Comparison of ENCODE assay signal across 16 cellular contexts in the genomic region with DNA sequence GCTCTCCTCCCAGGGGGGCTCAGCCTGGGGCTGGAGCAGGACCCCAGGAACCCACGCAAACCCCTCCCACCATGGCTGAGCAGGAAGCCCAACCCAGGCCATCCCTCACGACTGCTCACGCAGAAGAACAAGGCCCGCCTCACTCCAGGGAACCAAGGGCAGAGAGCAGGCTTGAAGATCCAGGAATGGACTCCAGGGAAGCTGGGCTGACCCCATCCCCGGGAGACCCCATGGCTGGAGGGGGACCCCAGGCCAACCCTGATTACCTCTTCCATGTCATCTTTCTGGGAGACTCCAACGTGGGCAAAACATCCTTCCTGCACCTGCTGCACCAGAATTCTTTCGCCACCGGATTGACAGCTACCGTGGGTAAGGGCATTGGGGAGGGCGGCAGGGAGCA. TPM values are rescaled to one million over a fixed set of nuclear protein-coding genes. Genes with fewer than 3 reads are reported as not detected.
A peak's percentile ranks its signal among the peaks of the same experiment; 100 is the strongest.
DNase-seq lines count a peak whose midpoint lies in the region; ATAC-seq and TF ChIP-seq lines count a peak whose summit lies in the region.
"Had no signal": no experiment of that assay in that cellular context is flagged by ENCODE, and none has a peak within 500 bp of the region (broad histone marks: within the 10 kb centered on the region; RNA-seq: fewer than 3 reads in every experiment).

No MANE protein-coding gene starts in this region.

- H2AFZ ChIP-seq in osteoblast (ENCODE audit: low read length): no peak overlapping the region
- H2AFZ ChIP-seq: GM23338 had no signal

- peaks cover 4 to 45% (median 6%) of the 10 kb centered on the region in 3 donors for H3K4me1 ChIP-seq in esophagus squamous epithelium
- no peaks in the 10 kb centered on the region for H3K4me1 ChIP-seq in osteoblast (ENCODE audit: insufficient read depth, low read length)
- H3K4me1 ChIP-seq in gastrocnemius medialis: no peaks in the 10 kb centered on the region

- no peaks in the 10 kb centered on the region for H3K79me2 ChIP-seq in osteoblast (ENCODE audit: insufficient read depth, low read length)

- WGBS in esophagus squamous epithelium, 2 donors: 92% methylated on average over 4 of the region's 10 CpGs; no CpG with 5 or more reads in 1 of the 2 donors

- intact Hi-C loops in natural killer cell (cut with micrococcal nuclease) (no loop called here), esophagus squamous epithelium (cut with DNase I) (no loop called here), gastrocnemius medialis (cut with DNase I; ENCODE audit: low total_unique reads) (no loop called here)

- peaks cover 24 to 32% of the 10 kb centered on the region in 2 donors for H3K4me1 Mint-ChIP-seq in natural killer cell treated with Interleukin-12 subunit alpha and Interleukin-12 subunit beta and Interleukin-15 and Interleukin-18, amount 100 ng/mL, for 72 hours (ENCODE audit: low read depth in 2 of 2)
- no peaks in the 10 kb centered on the region for H3K4me1 Mint-ChIP-seq in natural killer cell

- no peaks in the 10 kb centered on the region for H3K9me3 Mint-ChIP-seq in natural killer cell treated with Interleukin-12 subunit alpha and Interleukin-12 subunit beta and Interleukin-15 and Interleukin-18, amount 100 ng/mL, for 72 hours
- no peaks in the 10 kb centered on the region for H3K9me3 Mint-ChIP-seq in natural killer cell
- H3K9me3 Mint-ChIP-seq: CD4-positive, alpha-beta memory T cell; GM23338 had no signal

- peak; percentile 53 for DNase-seq in natural killer cell treated with Interleukin-12 subunit alpha and Interleukin-12 subunit beta and Interleukin-15 and Interleukin-18, amount 100 ng/mL, for 72 hours (ENCODE audit: low spot score)
- DNase-seq in natural killer cell (no peak), esophagus squamous epithelium (lab: John Stamatoyannopoulos, UW) (no peak), osteoblast (ENCODE audit: insufficient read length, low spot score, missing footprints) (peak; percentile 45), HT-29 (ENCODE audit: low spot score) (no peak), ureter (ENCODE audit: low spot score) (no peak), gastrocnemius medialis (no peak)
- DNase-seq: 8988T; AML-193; C1 segment of cervical spinal cord; CD4-positive, alpha-beta memory T cell; DMS153; EL; H7 had no signal

- ATAC-seq in natural killer cell treated with Interleukin-12 subunit alpha and Interleukin-12 subunit beta and Interleukin-15 and Interleukin-18, amount 100 ng/mL, for 72 hours: no peak
- no peak for ATAC-seq in natural killer cell
- ATAC-seq in gastrocnemius medialis: no peak
- ATAC-seq: GM23338 had no signal

- H4K20me1 ChIP-seq in osteoblast (ENCODE audit: insufficient read depth, low read length): no peaks in the 10 kb centered on the region

- H3K27me3 ChIP-seq in esophagus squamous epithelium (no peaks in the 10 kb centered on the region), osteoblast (ENCODE audit: insufficient read depth, low read length) (no peaks in the 10 kb centered on the region), gastrocnemius medialis (no peaks in the 10 kb centered on the region)

- no peak for TF ChIP-seq POLR2A in esophagus squamous epithelium (IDR thresholded peaks at IDR 0.05)
- no peak for TF ChIP-seq POLR2A in gastrocnemius medialis (IDR thresholded peaks at IDR 0.05)

- H3K9me3 ChIP-seq in esophagus squamous epithelium: no peaks in the 10 kb centered on the region
- H3K9me3 ChIP-seq in osteoblast (ENCODE audit: low read depth, low read length): no peaks in the 10 kb centered on the region
- no peaks in the 10 kb centered on the region for H3K9me3 ChIP-seq in gastrocnemius medialis

- no peaks in the 10 kb centered on the region for H3K36me3 Mint-ChIP-seq in natural killer cell treated with Interleukin-12 subunit alpha and Interleukin-12 subunit beta and Interleukin-15 and Interleukin-18, amount 100 ng/mL, for 72 hours
- H3K36me3 Mint-ChIP-seq in natural killer cell: no peaks in the 10 kb centered on the region
- H3K36me3 Mint-ChIP-seq: CD4-positive, alpha-beta memory T cell had no signal

- no peaks in the 10 kb centered on the region for H3K27me3 Mint-ChIP-seq in natural killer cell treated with Interleukin-12 subunit alpha and Interleukin-12 subunit beta and Interleukin-15 and Interleukin-18, amount 100 ng/mL, for 72 hours
- no peaks in the 10 kb centered on the region for H3K27me3 Mint-ChIP-seq in natural killer cell (ENCODE audit: low read depth in 2 of 2)
- H3K27me3 Mint-ChIP-seq: CD4-positive, alpha-beta memory T cell had no signal

- peak overlapping the region in 1 of 2 donors; percentile 53 for H3K27ac Mint-ChIP-seq in natural killer cell treated with Interleukin-12 subunit alpha and Interleukin-12 subunit beta and Interleukin-15 and Interleukin-18, amount 100 ng/mL, for 72 hours
- H3K27ac Mint-ChIP-seq in natural killer cell: no peak overlapping the region
- H3K27ac Mint-ChIP-seq: CD4-positive, alpha-beta memory T cell; GM23338 had no signal

- TF ChIP-seq CTCF in natural killer cell (IDR thresholded peaks at IDR 0.05) (no peak), esophagus squamous epithelium (IDR thresholded peaks at IDR 0.05) (no peak), osteoblast (IDR thresholded peaks at IDR 0.05; ENCODE audit: extremely low read depth, low read depth, low read length) (no peak), gastrocnemius medialis (IDR thresholded peaks at IDR 0.05 in 4 of 5, conservative IDR thresholded peaks at IDR 0.05 in 1 of 5) (no peak)

- peak overlapping the region in 3 of 4 donors; percentile 24 to 63 (median 59) for H3K27ac ChIP-seq in esophagus squamous epithelium
- no peak overlapping the region for H3K27ac ChIP-seq in osteoblast (ENCODE audit: low read depth, low read length)
- H3K27ac ChIP-seq in gastrocnemius medialis: no peak overlapping the region
- H3K27ac ChIP-seq: HL-60 had no signal

- in situ Hi-C loops in gastrocnemius medialis (cut with MboI; ENCODE audit: low sequenced_read_pairs in 4 of 4): no loop called here

- H3K4me3 Mint-ChIP-seq in natural killer cell treated with Interleukin-12 subunit alpha and Interleukin-12 subunit beta and Interleukin-15 and Interleukin-18, amount 100 ng/mL, for 72 hours: no peak overlapping the region
- no peak overlapping the region for H3K4me3 Mint-ChIP-seq in natural killer cell
- H3K4me3 Mint-ChIP-seq: CD4-positive, alpha-beta memory T cell; GM23338 had no signal

- H3K4me3 ChIP-seq in esophagus squamous epithelium: no peak overlapping the region
- no peak overlapping the region for H3K4me3 ChIP-seq in osteoblast (ENCODE audit: insufficient read depth, low read length)
- no peak overlapping the region for H3K4me3 ChIP-seq in gastrocnemius medialis
- H3K4me3 ChIP-seq: GM23338 had no signal

- H3K4me2 ChIP-seq in osteoblast (ENCODE audit: insufficient read depth, low read length): no peak overlapping the region
- H3K4me2 ChIP-seq: GM23338 had no signal

- H3K36me3 ChIP-seq in esophagus squamous epithelium (no peaks in the 10 kb centered on the region), osteoblast (ENCODE audit: insufficient read depth, low read length) (no peaks in the 10 kb centered on the region), gastrocnemius medialis (no peaks in the 10 kb centered on the region)

RNA-seq across cellular contexts. Expression of gene RAB44, which starts 24.7 kb away (rescaled TPM):
- total RNA-seq in natural killer cell treated with Interleukin-12 subunit alpha and Interleukin-12 subunit beta and Interleukin-15 and Interleukin-18, amount 100 ng/mL, for 72 hours: 1 to 10 TPM; 4.1 to 7.9 TPM
- total RNA-seq in natural killer cell (10 to 100 TPM in 1 of 3 donors, under 1 TPM in 2; 0.09 to 12.9 (median 0.70) TPM), esophagus squamous epithelium (under 1 TPM in 3 of 4 donors, not detected in 1; 0.11 to 0.76 (median 0.18) TPM), osteoblast (under 0.01 and 0.36 TPM in 2 replicates), ureter (1.0 TPM), gastrocnemius medialis (under 1 TPM in 1 of 4 donors, not detected in 3; 0.09 TPM)
- total RNA-seq in HT-29 (2014; rRNA removed; shearing (Covaris generic)): not detected in 2 replicates
- total RNA-seq: CD4-positive, alpha-beta memory T cell; GM23338; H7 had no signal

RNA-seq across cellular contexts. Expression of gene CDKN1A, which starts 43.9 kb away (rescaled TPM):
- 100 to 1,000 TPM; 176 to 617 TPM for total RNA-seq in natural killer cell treated with Interleukin-12 subunit alpha and Interleukin-12 subunit beta and Interleukin-15 and Interleukin-18, amount 100 ng/mL, for 72 hours
- total RNA-seq in natural killer cell (10 to 100 TPM; 19.1 to 40.7 (median 25.4) TPM), esophagus squamous epithelium (100 to 1,000 TPM in 2 of 4 donors, 10 to 100 TPM in 2; 86.8 to 209 (median 131) TPM), osteoblast (456 and 461 TPM in 2 replicates), ureter (82.8 TPM), gastrocnemius medialis (100 to 1,000 TPM; 110 to 346 (median 260) TPM)
- 63.8 and 67.4 TPM in 2 replicates for total RNA-seq in HT-29 (2014; rRNA removed; shearing (Covaris generic))

Comparison
In these comparisons a context has a peak if more than half of its experiments do, and no peak if none do; other contexts are left out.
1. DNase-seq: peak in natural killer cell treated with Interleukin-12 subunit alpha and Interleukin-12 subunit beta and Interleukin-15 and Interleukin-18, amount 100 ng/mL, for 72 hours (single experiment) and osteoblast (single experiment); none in natural killer cell (single experiment), esophagus squamous epithelium (single experiment), HT-29 (single experiment), ureter (single experiment) and gastrocnemius medialis (0 of 2).
2. H3K27ac ChIP-seq: peak in esophagus squamous epithelium (3 of 4); none in osteoblast (single experiment) and gastrocnemius medialis (0 of 4).